Comparison of ENCODE assay signal across 11 cellular contexts in genomic region chr19:17236831-17237543, GRCh38. TPM values are rescaled to one million over a fixed set of nuclear protein-coding genes. Genes with fewer than 3 reads are reported as not detected.
DNase-seq lines count a peak whose midpoint lies in the region; ATAC-seq, FAIRE-seq and TF ChIP-seq lines count a peak whose summit lies in the region.
"Had no signal": no experiment of that assay in that cellular context is flagged by ENCODE, and none has a peak within 500 bp of the region (broad histone marks: within the 10 kb centered on the region; RNA-seq: fewer than 3 reads in every experiment).

No MANE protein-coding gene starts in this region.

- H3K36me3 ChIP-seq in small intestine (ENCODE audit: control insufficient read depth in 2 of 2, insufficient read depth in 2 of 2, low read length in 2 of 2), result peaks cover 0 to 17% of the 10 kb centered on the region in 2 donors
- no peaks in the 10 kb centered on the region for H3K36me3 ChIP-seq in effector memory CD4-positive, alpha-beta T cell (ENCODE audit: control insufficient read depth, insufficient read depth, low read length)

- TF ChIP-seq CTCF in activated CD8-positive, alpha-beta T cell treated with anti-CD3 and anti-CD28 coated beads for 36 hours (IDR thresholded peaks at IDR 0.05), result no peak

- H3K27me3 ChIP-seq in small intestine (ENCODE audit: control insufficient read depth in 2 of 2, insufficient read depth in 2 of 2, low read length in 2 of 2), result no peaks in the 10 kb centered on the region
- H3K27me3 ChIP-seq in effector memory CD4-positive, alpha-beta T cell (replicated peaks; ENCODE audit: control insufficient read depth, insufficient read depth, low read length, poor library complexity, severe bottlenecking), result no peaks in the 10 kb centered on the region
- H3K27me3 ChIP-seq: gastrocnemius medialis had no signal

- peak overlapping the region; percentile 81 for H3K4me3 Mint-ChIP-seq in activated CD8-positive, alpha-beta T cell treated with anti-CD3 and anti-CD28 coated beads for 36 hours
- no peak overlapping the region for H3K4me3 Mint-ChIP-seq in activated CD8-positive, alpha-beta T cell treated with anti-CD3 and anti-CD28 coated beads, Interleukin-2, amount 10 ng/mL, durations not matched to agents 7 days and 5 days

- peaks cover 11 to 13% of the 10 kb centered on the region in 2 donors for H3K4me1 ChIP-seq in small intestine (ENCODE audit: control insufficient read depth in 2 of 2, insufficient read depth in 1 of 2, low read depth in 1 of 2, low read length in 1 of 2)
- peaks cover 8% of the 10 kb centered on the region for H3K4me1 ChIP-seq in effector memory CD4-positive, alpha-beta T cell (ENCODE audit: control insufficient read depth, insufficient read depth, low read length, poor library complexity, severe bottlenecking)

- POLR2A ChIA-PET in activated CD8-positive, alpha-beta T cell treated with anti-CD3 and anti-CD28 coated beads for 36 hours (lab: Charles Lee), result interaction anchor here (1.2 to 3.1 kb wide), 3 partner anchors 10 to 46 kb away, joined by 4 to 17 read pairs (median 11); partner anchors contain the start of genes OCEL1 and USE1
- POLR2A ChIA-PET in activated CD8-positive, alpha-beta T cell treated with anti-CD3 and anti-CD28 coated beads, Interleukin-2, amount 10 ng/mL, durations not matched to agents 7 days and 5 days (lab: Charles Lee), result no interaction called here

- no peak overlapping the region for H3K27ac Mint-ChIP-seq in activated CD8-positive, alpha-beta T cell treated with anti-CD3 and anti-CD28 coated beads for 36 hours
- no peak overlapping the region for H3K27ac Mint-ChIP-seq in activated CD8-positive, alpha-beta T cell treated with anti-CD3 and anti-CD28 coated beads, Interleukin-2, amount 10 ng/mL, durations not matched to agents 7 days and 5 days

- H3K9me3 ChIP-seq in small intestine (ENCODE audit: control insufficient read depth, low read depth), result no peaks in the 10 kb centered on the region
- no peaks in the 10 kb centered on the region for H3K9me3 ChIP-seq in effector memory CD4-positive, alpha-beta T cell (ENCODE audit: control insufficient read depth, low read length)
- H3K9me3 ChIP-seq: gastrocnemius medialis had no signal

- CTCF ChIA-PET in activated CD8-positive, alpha-beta T cell treated with anti-CD3 and anti-CD28 coated beads for 36 hours (lab: Charles Lee), result interaction anchor here (0.7 to 2.7 kb wide), 2 partner anchors 11 to 23 kb away, joined by 3 to 12 read pairs; partner anchors contain the start of gene OCEL1
- CTCF ChIA-PET in activated CD8-positive, alpha-beta T cell treated with anti-CD3 and anti-CD28 coated beads, Interleukin-2, amount 10 ng/mL, durations not matched to agents 7 days and 5 days (lab: Charles Lee), result interaction anchor here (1.4 to 4.4 kb wide), 3 partner anchors 10 to 46 kb away, joined by 4 to 16 read pairs (median 13); partner anchors contain the start of gene BABAM1

- no peak for FAIRE-seq in small intestine (lab: Jason Lieb, UNC)

- H3K9me3 Mint-ChIP-seq in activated CD8-positive, alpha-beta T cell treated with anti-CD3 and anti-CD28 coated beads for 36 hours, result no peaks in the 10 kb centered on the region
- H3K9me3 Mint-ChIP-seq in activated CD8-positive, alpha-beta T cell treated with anti-CD3 and anti-CD28 coated beads, Interleukin-2, amount 10 ng/mL, durations not matched to agents 7 days and 5 days (ENCODE audit: insufficient read depth), result no peaks in the 10 kb centered on the region

- intact Hi-C loops in activated CD8-positive, alpha-beta T cell treated with anti-CD3 and anti-CD28 coated beads for 36 hours (cut with micrococcal nuclease), result no loop called here

- DNase-seq in activated CD8-positive, alpha-beta T cell treated with anti-CD3 and anti-CD28 coated beads for 36 hours, result no peak
- DNase-seq in activated CD8-positive, alpha-beta T cell treated with anti-CD3 and anti-CD28 coated beads, Interleukin-2, amount 10 ng/mL, durations not matched to agents 7 days and 5 days, result no peak
- DNase-seq in NCI-H1105 (lab: John Stamatoyannopoulos, UW) (peak; percentile 19), epidermal melanocyte (ENCODE audit: insufficient read length, low spot score) (peak; percentile 10), small intestine (peak; percentile 35)
- no peak for DNase-seq in effector memory CD4-positive, alpha-beta T cell
- DNase-seq: gastrocnemius medialis, HCEC 1CT, NCI-H774 had no signal

- peak overlapping the region in 1 of 2 donors; percentile 61 for H3K27ac ChIP-seq in small intestine (ENCODE audit: low read depth in 1 of 2, low read length in 1 of 2)
- no peak overlapping the region for H3K27ac ChIP-seq in effector memory CD4-positive, alpha-beta T cell (ENCODE audit: insufficient read depth, low read length, poor library complexity, severe bottlenecking)

- no peak for ATAC-seq in activated CD8-positive, alpha-beta T cell treated with anti-CD3 and anti-CD28 coated beads for 36 hours
- no peak for ATAC-seq in activated CD8-positive, alpha-beta T cell treated with anti-CD3 and anti-CD28 coated beads, Interleukin-2, amount 10 ng/mL, durations not matched to agents 7 days and 5 days
- ATAC-seq in HG03280 (IDR thresholded peaks at IDR 0.05; ENCODE audit: unreplicated experiment) (no peak), HG02588 (IDR thresholded peaks at IDR 0.05; ENCODE audit: unreplicated experiment) (no peak)
- ATAC-seq: gastrocnemius medialis had no signal

- 63 to 80% (median 74%) methylated on average over 18 of the region's 18 CpGs for WGBS in small intestine, 3 donors

- peaks cover 5% of the 10 kb centered on the region for H3K36me3 Mint-ChIP-seq in activated CD8-positive, alpha-beta T cell treated with anti-CD3 and anti-CD28 coated beads for 36 hours (ENCODE audit: low read depth)
- H3K36me3 Mint-ChIP-seq in activated CD8-positive, alpha-beta T cell treated with anti-CD3 and anti-CD28 coated beads, Interleukin-2, amount 10 ng/mL, durations not matched to agents 7 days and 5 days (ENCODE audit: low read depth), result peaks cover 4% of the 10 kb centered on the region

- no peak overlapping the region for H3K4me3 ChIP-seq in small intestine (ENCODE audit: low read depth in 1 of 2, low read length in 2 of 2)
- no peak overlapping the region for H3K4me3 ChIP-seq in effector memory CD4-positive, alpha-beta T cell (ENCODE audit: insufficient read depth, low read depth, low read length, poor library complexity, severe bottlenecking)

- H3K27me3 Mint-ChIP-seq in activated CD8-positive, alpha-beta T cell treated with anti-CD3 and anti-CD28 coated beads for 36 hours, result no peaks in the 10 kb centered on the region
- no peaks in the 10 kb centered on the region for H3K27me3 Mint-ChIP-seq in activated CD8-positive, alpha-beta T cell treated with anti-CD3 and anti-CD28 coated beads, Interleukin-2, amount 10 ng/mL, durations not matched to agents 7 days and 5 days (ENCODE audit: low read depth)

- peaks cover 5% of the 10 kb centered on the region for H3K4me1 Mint-ChIP-seq in activated CD8-positive, alpha-beta T cell treated with anti-CD3 and anti-CD28 coated beads for 36 hours (ENCODE audit: low read depth)
- H3K4me1 Mint-ChIP-seq in activated CD8-positive, alpha-beta T cell treated with anti-CD3 and anti-CD28 coated beads, Interleukin-2, amount 10 ng/mL, durations not matched to agents 7 days and 5 days (ENCODE audit: low read depth), result peaks cover 12% of the 10 kb centered on the region

RNA-seq across cellular contexts. Expression of gene NR2F6, which starts 8.7 kb away (rescaled TPM):
- total RNA-seq in activated CD8-positive, alpha-beta T cell treated with anti-CD3 and anti-CD28 coated beads for 36 hours, result 1 to 10 TPM; 7.0 TPM
- total RNA-seq in activated CD8-positive, alpha-beta T cell treated with anti-CD3 and anti-CD28 coated beads, Interleukin-2, amount 10 ng/mL, durations not matched to agents 7 days and 5 days, result 1 to 10 TPM; 4.1 to 4.3 TPM
- polyA plus RNA-seq in small intestine, result 10 to 100 TPM; 41.6 to 93.0 (median 87.0) TPM

RNA-seq across cellular contexts. Expression of gene OCEL1, which starts 11.0 kb away (rescaled TPM):
- total RNA-seq in activated CD8-positive, alpha-beta T cell treated with anti-CD3 and anti-CD28 coated beads for 36 hours, result 10 to 100 TPM; 20.1 TPM
- total RNA-seq in activated CD8-positive, alpha-beta T cell treated with anti-CD3 and anti-CD28 coated beads, Interleukin-2, amount 10 ng/mL, durations not matched to agents 7 days and 5 days, result 10 to 100 TPM; 24.3 to 28.3 TPM
- 10 to 100 TPM; 24.0 to 93.7 (median 58.9) TPM for polyA plus RNA-seq in small intestine

RNA-seq across cellular contexts. Expression of gene USE1, which starts 21.8 kb away (rescaled TPM):
- total RNA-seq in activated CD8-positive, alpha-beta T cell treated with anti-CD3 and anti-CD28 coated beads for 36 hours, result 10 to 100 TPM; 26.5 to 27.1 TPM
- total RNA-seq in activated CD8-positive, alpha-beta T cell treated with anti-CD3 and anti-CD28 coated beads, Interleukin-2, amount 10 ng/mL, durations not matched to agents 7 days and 5 days, result 10 to 100 TPM; 26.5 to 27.9 TPM
- polyA plus RNA-seq in small intestine, result 10 to 100 TPM; 33.8 to 40.5 (median 40.5) TPM

RNA-seq across cellular contexts. Expression of gene USHBP1, which starts 27.6 kb away (rescaled TPM):
- under 1 TPM in 1 of 2 experiments, not detected in 1; 0.29 TPM for total RNA-seq in activated CD8-positive, alpha-beta T cell treated with anti-CD3 and anti-CD28 coated beads for 36 hours
- total RNA-seq in activated CD8-positive, alpha-beta T cell treated with anti-CD3 and anti-CD28 coated beads, Interleukin-2, amount 10 ng/mL, durations not matched to agents 7 days and 5 days, result not detected
- 1 to 10 TPM in 2 of 3 donors, not detected in 1; 1.4 to 4.7 TPM for polyA plus RNA-seq in small intestine

RNA-seq across cellular contexts. Expression of gene BABAM1, which starts 30.3 kb away (rescaled TPM):
- total RNA-seq in activated CD8-positive, alpha-beta T cell treated with anti-CD3 and anti-CD28 coated beads for 36 hours, result 100 to 1,000 TPM; 105 to 106 TPM
- 100 to 1,000 TPM; 116 to 117 TPM for total RNA-seq in activated CD8-positive, alpha-beta T cell treated with anti-CD3 and anti-CD28 coated beads, Interleukin-2, amount 10 ng/mL, durations not matched to agents 7 days and 5 days
- polyA plus RNA-seq in small intestine, result 10 to 100 TPM; 75.3 to 82.7 (median 75.4) TPM

Comparison
In these comparisons a context has a peak if more than half of its experiments do, and no peak if none do; other contexts are left out.
1. DNase-seq: peak in NCI-H1105 (single experiment), epidermal melanocyte (single experiment) and small intestine (single experiment); none in activated CD8-positive, alpha-beta T cell treated with anti-CD3 and anti-CD28 coated beads for 36 hours (single experiment), activated CD8-positive, alpha-beta T cell treated with anti-CD3 and anti-CD28 coated beads, Interleukin-2, amount 10 ng/mL, durations not matched to agents 7 days and 5 days (single experiment) and effector memory CD4-positive, alpha-beta T cell (0 of 3).